In the genomic region with DNA sequence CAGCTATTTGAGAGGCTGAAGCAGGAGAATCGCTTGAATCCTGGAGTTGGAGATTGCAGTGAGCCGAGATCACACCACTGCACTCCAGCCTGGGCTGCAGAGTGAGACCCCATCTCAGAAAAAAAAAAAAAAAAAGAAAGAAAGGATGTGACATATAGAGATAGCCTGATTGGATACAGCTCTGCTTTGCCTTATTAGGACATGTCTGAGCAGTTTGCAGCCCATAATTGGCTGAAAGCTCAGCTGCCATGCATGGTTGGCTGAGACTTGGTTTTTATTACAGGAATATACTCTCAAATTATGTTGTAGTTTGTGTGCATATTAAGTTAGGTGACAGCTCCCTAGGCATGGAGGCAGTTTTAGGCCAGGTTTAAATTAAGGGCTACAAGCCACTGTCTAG, we compare ENCODE assay signal across 26 cellular contexts. TPM values are rescaled to one million over a fixed set of nuclear protein-coding genes. Genes with fewer than 3 reads are reported as not detected.
"Had no signal": no experiment of that assay in that cellular context is flagged by ENCODE, and none has a peak within 500 bp of the region (broad histone marks: within the 10 kb centered on the region; RNA-seq: fewer than 3 reads in every experiment).

No MANE protein-coding gene starts in this region.

- H3K4me2 ChIP-seq: hepatocyte had no signal

- H3K9me3 ChIP-seq: gastrocnemius medialis, heart left ventricle, ovary, stomach, thyroid gland had no signal

- H3K4me1 ChIP-seq: thyroid gland had no signal

- H3K27me3 ChIP-seq: dorsolateral prefrontal cortex, gastrocnemius medialis, heart left ventricle, hepatocyte, ovary, stomach, thyroid gland had no signal

- H3K27ac ChIP-seq: dorsolateral prefrontal cortex, hepatocyte, ovary, thyroid gland had no signal

- H3K36me3 ChIP-seq: gastrocnemius medialis, ovary, thyroid gland had no signal

- FAIRE-seq: colon, kidney had no signal

- H2AFZ ChIP-seq: hepatocyte had no signal

- ATAC-seq: gastrocnemius medialis; heart left ventricle; left lobe of liver; naive thymus-derived CD4-positive, alpha-beta T cell; sciatic nerve; stimulated activated effector memory CD8-positive, alpha-beta T cell treated with anti-CD3 and anti-CD28 coated beads, Interleukin-12 subunit alpha, Interleukin-12 subunit beta, amount 100 ng/mL, for 72 hours had no signal

- H3K4me3 ChIP-seq: dorsolateral prefrontal cortex, gastrocnemius medialis, heart left ventricle, hepatocyte, lung, ovary, stomach, thyroid gland had no signal

- DNase-seq: dorsolateral prefrontal cortex; effector CD4-positive, alpha-beta T cell; foreskin fibroblast; gastrocnemius medialis; heart left ventricle; kidney; naive thymus-derived CD4-positive, alpha-beta T cell; nucleus accumbens; ovary; posterior cingulate gyrus; stimulated activated CD4-positive, alpha-beta T cell treated with anti-CD3 and anti-CD28 coated beads, Interleukin-2, amount 100 ng/mL, for 24 hours; stimulated activated CD4-positive, alpha-beta T cell treated with anti-CD3 and anti-CD28 coated beads, Interleukin-4, amount 100 ng/mL, for 24 hours; stimulated activated naive CD4-positive, alpha-beta T cell treated with Interleukin-2 at 50 U/mL for 16 hours; stomach; thyroid gland had no signal

RNA-seq across cellular contexts. Expression of a gene that starts 52.2 kb away (rescaled TPM):
- total RNA-seq: cerebellum; dorsolateral prefrontal cortex; gastrocnemius medialis; kidney; lung; mononuclear cell; naive thymus-derived CD4-positive, alpha-beta T cell; ovary; sciatic nerve; stomach; temporal lobe; thyroid gland; urinary bladder had no signal
- polyA plus RNA-seq: esophagus; naive thymus-derived CD4-positive, alpha-beta T cell; ovary; stomach; urinary bladder had no signal
